Comparison of ENCODE assay signal across 8 cellular contexts in genomic region chr1:171841050-171841910, GRCh38. TPM values are rescaled to one million over a fixed set of nuclear protein-coding genes. Genes with fewer than 3 reads are reported as not detected.
DNase-seq lines count a peak whose midpoint lies in the region; ATAC-seq, FAIRE-seq and TF ChIP-seq lines count a peak whose summit lies in the region.

TSS of gene DNM3 (plus strand) at chr1:171841498. CDS start at chr1:171841657, 159 bp downstream.

- no peak for TF ChIP-seq EP300 in SK-N-SH (IDR thresholded peaks at IDR 0.05; ENCODE audit: borderline replicate concordance in 1 of 2, low read depth in 1 of 2, low read length in 1 of 2)

- no peaks in the 10 kb centered on the region for H3K79me2 ChIP-seq in SK-N-SH (ENCODE audit: insufficient read depth)

- no peaks in the 10 kb centered on the region for H3F3A ChIP-seq in SK-N-SH (replicated peaks; ENCODE audit: insufficient read depth)

- H3K27ac ChIP-seq in SK-N-SH (ENCODE audit: low read depth in 2 of 2, low read length in 1 of 2) (0 out of 4 replicates have a peak within 1 kb of the TSS, but pooled peaks of 1 of the 2 experiments have one; percentile 1), pancreas (peak within 1 kb of the TSS in 1 of 4 donors; percentile 25), thoracic aorta (peak within 1 kb of the TSS; percentile 64 to 75)

- H3K27me3 ChIP-seq in SK-N-SH (ENCODE audit: insufficient read depth) (peaks cover 26% of the 10 kb centered on the region), pancreas (peaks cover 0 to 3% (median 0%) of the 10 kb centered on the region in 4 donors), thoracic aorta (replicated peaks; ENCODE audit: insufficient read depth) (no peaks in the 10 kb centered on the region)

- H3K36me3 ChIP-seq in SK-N-SH (replicated peaks in 1 of 2; ENCODE audit: control insufficient read depth in 1 of 2, insufficient read depth in 2 of 2, low read length in 1 of 2) (no peaks in the 10 kb centered on the region), pancreas (no peaks in the 10 kb centered on the region), thoracic aorta (no peaks in the 10 kb centered on the region)

- no peaks in the 10 kb centered on the region for H4K20me1 ChIP-seq in SK-N-SH (ENCODE audit: insufficient read depth)

- H3K4me3 ChIP-seq in SK-N-SH (ENCODE audit: low read depth in 2 of 2, low read length in 1 of 2) (peak within 1 kb of the TSS; percentile 49 to 60), pancreas (peak within 1 kb of the TSS; percentile 41 to 71 (median 56)), thoracic aorta (peak within 1 kb of the TSS; percentile 81)

- peak within 1 kb of the TSS; percentile 77 for H3K4me2 ChIP-seq in SK-N-SH

- TF ChIP-seq RAD21 in SK-N-SH (IDR thresholded peaks at IDR 0.05; ENCODE audit: low read length): no peak

- 2% methylated on average over 18 of the region's 85 CpGs for WGBS in SK-N-SH (ENCODE audit: low lambda C conversion rate)
- 4% methylated on average over 60 to 85 of the region's 85 CpGs for WGBS in pancreas, 2 donors

- H2AFZ ChIP-seq in SK-N-SH (ENCODE audit: low read depth): peak within 1 kb of the TSS; percentile 93

- ATAC-seq in GM21737 (IDR thresholded peaks at IDR 0.05; ENCODE audit: unreplicated experiment) (peak; percentile 85), Right ventricle myocardium superior (ENCODE audit: poor library complexity) (peak; percentile 99), pancreas (peak; percentile 95 to 99 (median 98)), thoracic aorta (ENCODE audit: insufficient number of reproducible peaks, low FRiP score, low read depth) (peak; percentile 93)

- intact Hi-C loops in Right ventricle myocardium superior (cut with DNase I) (no loop called here), pancreas (cut with DNase I) (no loop called here)

- FAIRE-seq in pancreas (lab: Jason Lieb, UNC): no peak

- no peak for TF ChIP-seq CTCF in SK-N-SH (IDR thresholded peaks at IDR 0.05)
- no peak for TF ChIP-seq CTCF in pancreas (IDR thresholded peaks at IDR 0.05)
- peak; percentile 5 for TF ChIP-seq CTCF in thoracic aorta (IDR thresholded peaks at IDR 0.05)

- POLR2A ChIA-PET in SK-N-SH (lab: Yijun Ruan, JAX): interaction anchor here (1.1 kb wide), 1 partner anchor 100 kb away, joined by 3 read pairs; the partner anchor contains the start of gene VAMP4

- H3K9me3 ChIP-seq in SK-N-SH (no peaks in the 10 kb centered on the region), pancreas (no peaks in the 10 kb centered on the region), thoracic aorta (no peaks in the 10 kb centered on the region)

- DNase-seq in DMS53 (lab: John Stamatoyannopoulos, UW) (peak; percentile 89), Kasumi-1 (lab: John Stamatoyannopoulos, UW) (peak; percentile 40 to 59), SK-N-SH (peak; percentile 97), Right ventricle myocardium superior (peak; percentile 90), pancreas (peak; percentile 49 to 90 (median 78)), thoracic aorta (ENCODE audit: low spot score) (peak; percentile 25)
- peak; percentile 29 for DNase-seq in activated naive CD8-positive, alpha-beta T cell treated with anti-CD3 and anti-CD28 coated beads, Interleukin-2, amount 50 U/mL, for 16 hours (ENCODE audit: low read depth, low spot score)

- H3K4me1 ChIP-seq in SK-N-SH (ENCODE audit: control insufficient read depth in 1 of 2, insufficient read depth in 2 of 2, low read depth in 1 of 2, low read length in 1 of 2) (peaks cover 0 to 15% of the 10 kb centered on the region in 2 experiments; a peak in 2 of 4 replicates), pancreas (no peaks in the 10 kb centered on the region), thoracic aorta (ENCODE audit: control insufficient read depth in 1 of 2, low read depth in 2 of 2) (peaks cover 0 to 11% of the 10 kb centered on the region in 2 donors)

- CTCF ChIA-PET in SK-N-SH (lab: Yijun Ruan, JAX): interaction anchor here (1.1 to 2.6 kb wide), 4 partner anchors 31 to 197 kb away, joined by 3 to 10 read pairs (median 6); no protein-coding TSS in a partner anchor

- H3K9me2 ChIP-seq in SK-N-SH: no peaks in the 10 kb centered on the region

- H3K9ac ChIP-seq in SK-N-SH: no peak within 1 kb of the TSS

TF ChIP-seq in SK-N-SH, 30 proteins besides CTCF, POLR2A, EP300 and RAD21 (continues in another document):
- TF ChIP-seq GABPA (IDR thresholded peaks at IDR 0.05; ENCODE audit: low read depth) (no peak), SIN3A (IDR thresholded peaks at IDR 0.05; ENCODE audit: borderline replicate concordance, low read depth, low read length) (peak; percentile 44; the same call in 1 of the 2 replicates), YY1 (IDR thresholded peaks at IDR 0.05; ENCODE audit: low read depth) (no peak), REST (IDR thresholded peaks at IDR 0.05; ENCODE audit: low read depth, low read length) (no peak), RXRA (IDR thresholded peaks at IDR 0.05; ENCODE audit: borderline replicate concordance, low read depth) (no peak), RFX5 (IDR thresholded peaks at IDR 0.05; ENCODE audit: low read length) (no peak), TEAD4 (IDR thresholded peaks at IDR 0.05; ENCODE audit: borderline replicate concordance, insufficient read depth) (no peak), FOXJ3 (CRISPR knock-in tag; IDR thresholded peaks at IDR 0.05) (no peak), CHD2 (IDR thresholded peaks at IDR 0.05; ENCODE audit: low read length, partially characterized antibody) (no peak), MAX (IDR thresholded peaks at IDR 0.05; ENCODE audit: low read depth) (peak; percentile 20; the same call in 1 of the 2 replicates), NFIC (IDR thresholded peaks at IDR 0.05; ENCODE audit: borderline replicate concordance) (no peak), SMC3 (IDR thresholded peaks at IDR 0.05; ENCODE audit: low read depth, low read length) (no peak), PBX3 (IDR thresholded peaks at IDR 0.05) (no peak), ELF1 (IDR thresholded peaks at IDR 0.05) (no peak), TCF12 (IDR thresholded peaks at IDR 0.05) (no peak), NRF1 (IDR thresholded peaks at IDR 0.05; ENCODE audit: low read depth, low read length) (peak; percentile 81), RCOR1 (IDR thresholded peaks at IDR 0.05; ENCODE audit: low read length) (peak; percentile 55), IRF3 (IDR thresholded peaks at IDR 0.05; ENCODE audit: low read depth, low read length) (no peak)

RNA-seq across cellular contexts. Expression of gene DNM3, which starts in this region (rescaled TPM):
- polyA plus RNA-seq in SK-N-SH (2012; rRNA removed): 0.43 and 0.89 TPM in 2 replicates
- 0.54 and 0.64 TPM in 2 replicates for polyA plus RNA-seq in SK-N-SH (2012; cell fraction: cytosol; rRNA removed)
- 0.50 and 0.80 TPM in 2 replicates for polyA plus RNA-seq in SK-N-SH (2012; cell fraction: nucleus; rRNA removed)
- total RNA-seq in Right ventricle myocardium superior: 1.7 TPM
- total RNA-seq in pancreas: 1 to 10 TPM in 2 of 6 donors, under 1 TPM in 4; 0.54 to 1.3 (median 0.90) TPM
- polyA plus RNA-seq in pancreas: under 1 TPM; 0.40 to 0.49 TPM
- 1 to 10 TPM; 5.8 to 7.5 TPM for total RNA-seq in thoracic aorta

Comparison
In these comparisons a context has a peak if more than half of its experiments do, and no peak if none do; other contexts are left out.
1. Peak in DNase-seq, H3K4me3 ChIP-seq and H3K4me2 ChIP-seq in SK-N-SH; RNA of the gene not detected or under 1 TPM.
2. DNase-seq: peak in every context shown above with its lines; median percentile 97 in SK-N-SH; 90 in Right ventricle myocardium superior; 89 in DMS53; 78 in pancreas; 50 in Kasumi-1; 29 in activated naive CD8-positive, alpha-beta T cell treated with anti-CD3 and anti-CD28 coated beads, Interleukin-2, amount 50 U/mL, for 16 hours; 25 in thoracic aorta.